ENCODE assay signal across 8 cellular contexts in the genomic region with DNA sequence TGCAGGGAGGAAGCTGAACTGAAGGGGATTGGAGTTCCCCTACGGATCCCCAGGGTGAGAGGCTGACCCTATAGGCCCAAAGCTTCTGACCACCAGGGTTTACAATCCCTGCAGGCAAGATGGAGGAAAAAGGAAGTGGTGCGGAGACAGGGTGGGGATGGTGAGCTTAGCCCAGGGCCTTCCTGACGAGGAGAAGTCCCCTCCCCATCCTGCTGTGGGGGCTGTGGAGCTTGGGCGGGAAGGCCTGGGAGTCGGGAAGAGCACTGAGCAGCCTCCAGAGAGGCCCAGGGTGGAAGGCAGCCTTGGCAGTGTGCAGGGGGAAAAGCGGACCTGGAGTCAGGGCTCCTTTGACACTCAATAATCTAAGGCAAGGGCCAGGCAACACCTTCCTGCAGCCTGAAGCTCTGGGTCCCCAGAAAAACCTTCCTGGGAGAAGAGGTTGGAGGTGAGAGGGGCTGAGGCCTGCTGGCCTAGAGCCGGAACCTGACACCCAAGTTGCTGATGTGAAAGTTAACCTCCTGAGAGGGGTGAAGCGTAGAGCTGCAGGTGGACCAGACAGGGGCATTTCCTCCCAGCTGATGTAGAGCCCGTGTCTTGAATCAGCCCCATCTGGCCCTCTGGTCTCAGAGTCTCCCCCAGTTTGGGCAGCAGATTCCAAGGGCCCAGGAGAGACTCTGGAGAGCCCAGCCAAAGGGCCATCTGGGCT. TPM values are rescaled to one million over a fixed set of nuclear protein-coding genes. Genes with fewer than 3 reads are reported as not detected.
DNase-seq lines count a peak whose midpoint lies in the region; ATAC-seq, FAIRE-seq and TF ChIP-seq lines count a peak whose summit lies in the region.

No MANE protein-coding gene starts in this region.

- no peak for DNase-seq in GM12891 (ENCODE audit: insufficient read length, low spot score)
- no peak for DNase-seq in ascending aorta (ENCODE audit: low spot score in 2 of 2)
- DNase-seq in left kidney (ENCODE audit: low read depth, low spot score) = peak; percentile 79
- DNase-seq in epidermal melanocyte (ENCODE audit: insufficient read length, low spot score) = no peak

- H3K4me1 ChIP-seq in ascending aorta = peaks cover 52 to 82% of the 10 kb centered on the region in 2 donors

- no peaks in the 10 kb centered on the region for H3K27me3 ChIP-seq in ascending aorta

- TF ChIP-seq POLR2A in GM12891 (IDR thresholded peaks at IDR 0.05; ENCODE audit: low read depth, low read length) = no peak

- peak; percentile 66 for FAIRE-seq in GM12891 (lab: Jason Lieb, UNC)

- peak in 1 of 3 experiments; percentile 4 for TF ChIP-seq CTCF in ascending aorta (IDR thresholded peaks at IDR 0.05)

- H3K36me3 ChIP-seq in KOPT-K1 (ENCODE audit: insufficient read depth, low read length) = peaks cover 27% of the 10 kb centered on the region
- H3K36me3 ChIP-seq in ascending aorta = peaks cover 0 to 8% of the 10 kb centered on the region in 2 donors

- intact Hi-C loops in ascending aorta (cut with DNase I) = loop anchor here (2.0 to 10.0 kb wide), 2 partner anchors 61 to 729 kb away; no protein-coding TSS in a partner anchor

- peak overlapping the region; percentile 28 to 61 for H3K4me3 ChIP-seq in ascending aorta

- peak overlapping the region; percentile 95 for H3K27ac ChIP-seq in KOPT-K1 (ENCODE audit: low read depth, low read length, poor library complexity, severe bottlenecking)
- peak overlapping the region; percentile 97 for H3K27ac ChIP-seq in ascending aorta
- peak overlapping the region; percentile 93 for H3K27ac ChIP-seq in temporal lobe (ENCODE audit: low read depth, low read length)

- ATAC-seq in GM21723 (IDR thresholded peaks at IDR 0.05; ENCODE audit: unreplicated experiment) (peak; percentile 39), GM18870 (IDR thresholded peaks at IDR 0.05; ENCODE audit: unreplicated experiment) (no peak)

- H3K9me3 ChIP-seq in KOPT-K1 (ENCODE audit: insufficient read depth, low read length, poor library complexity, severe bottlenecking) (no peaks in the 10 kb centered on the region), ascending aorta (no peaks in the 10 kb centered on the region)

TF ChIP-seq in GM12891, 5 proteins besides CTCF, POLR2A, EP300 and RAD21:
- no peak for TF ChIP-seq TAF1 (IDR thresholded peaks at IDR 0.05; ENCODE audit: low read depth, low read length)
- TF ChIP-seq PAX5 (IDR thresholded peaks at IDR 0.05; ENCODE audit: insufficient read depth, low read length, severe bottlenecking) = no peak
- TF ChIP-seq POU2F2 (IDR thresholded peaks at IDR 0.05; ENCODE audit: low read depth, low read length) = 0 out of 2 replicates have a peak, but pooled peaks have one; percentile 6
- peak; percentile 71 for TF ChIP-seq SPI1 (IDR thresholded peaks at IDR 0.05; ENCODE audit: low read depth, low read length)
- TF ChIP-seq POLR2AphosphoS5 (IDR thresholded peaks at IDR 0.05; ENCODE audit: low read depth, low read length) = no peak

RNA-seq across cellular contexts. Expression of gene HDAC7, which starts 6.1 kb away (rescaled TPM):
- polyA plus RNA-seq in GM12891 (2012; ENCODE audit: low read depth, missing spikeins) = 25.5 TPM
- total RNA-seq in ascending aorta (202 TPM), temporal lobe (10.8 TPM)

RNA-seq across cellular contexts. Expression of gene SLC48A1, which starts 40.6 kb away (rescaled TPM):
- polyA plus RNA-seq in GM12891 (2012; ENCODE audit: low read depth, missing spikeins) = 1.0 TPM
- total RNA-seq in ascending aorta (144 TPM), temporal lobe (7.4 TPM)

RNA-seq across cellular contexts. Expression of gene RAPGEF3, which starts 55.0 kb away (rescaled TPM):
- 0.47 TPM for polyA plus RNA-seq in GM12891 (2012; ENCODE audit: low read depth, missing spikeins)
- total RNA-seq in ascending aorta (165 TPM), temporal lobe (6.9 TPM)

Comparison
In these comparisons a context has a peak if more than half of its experiments do, and no peak if none do; other contexts are left out.
1. RNA of gene HDAC7, which starts 6.1 kb away (total RNA-seq): 202 TPM in ascending aorta (single experiment); 10.8 TPM in temporal lobe (single experiment); every median in the first group is over 10 times any median in the second.
2. RNA of gene SLC48A1, which starts 40.6 kb away (total RNA-seq): 144 TPM in ascending aorta (single experiment); 7.4 TPM in temporal lobe (single experiment); every median in the first group is over 10 times any median in the second.
3. RNA of gene RAPGEF3, which starts 55.0 kb away (total RNA-seq): 165 TPM in ascending aorta (single experiment); 6.9 TPM in temporal lobe (single experiment); every median in the first group is over 10 times any median in the second.
4. Peak in every context shown above with its lines, with median percentiles within 50 percentile points of each other: H3K27ac ChIP-seq.